ENCODE assay signal across 18 cellular contexts in the genomic region with DNA sequence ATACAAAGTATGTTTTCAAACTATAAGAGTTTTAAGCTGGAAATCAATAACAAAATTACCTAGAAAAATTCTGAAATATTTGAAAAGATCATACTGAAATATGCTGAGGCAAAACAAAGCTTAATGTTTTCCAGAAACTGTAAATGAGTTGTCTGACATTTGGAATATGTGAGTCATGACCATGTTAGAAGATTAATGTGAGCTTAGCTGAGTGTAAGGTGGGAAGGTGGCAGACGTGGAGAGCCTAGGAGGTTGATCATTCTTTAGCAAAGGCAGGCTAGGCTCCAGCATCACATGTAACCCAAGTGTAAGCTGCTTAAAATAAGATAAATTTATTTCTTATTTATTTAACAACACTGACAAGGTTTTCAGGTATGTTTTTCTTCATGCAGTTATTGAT.
"Had no signal": no experiment of that assay in that cellular context is flagged by ENCODE, and none has a peak within 500 bp of the region (broad histone marks: within the 10 kb centered on the region; RNA-seq: fewer than 3 reads in every experiment).

No MANE protein-coding gene starts in this region.

- H3K4me1 Mint-ChIP-seq: memory B cell; stimulated activated naive B cell treated with anti-CD40 and anti-IgM and Interleukin-4, amounts not matched to agents 10 μg/mL and 1 μg/mL and 100 μg/mL, for 72 hours; T-cell had no signal

- DNase-seq: activated CD4-positive, alpha-beta T cell treated with anti-CD3 and anti-CD28 coated beads for 1 hour; activated CD4-positive, alpha-beta T cell treated with anti-CD3 and anti-CD28 coated beads, Interleukin-2, amount 50 U/mL, for 48 hours; activated T-cell treated with anti-CD3 and anti-CD28 coated beads, Interleukin-2, amount 50 U/mL, for 72 hours; adrenal gland; esophagus squamous epithelium; left ventricle myocardium inferior; nucleus accumbens; psoas muscle; sigmoid colon; stimulated activated CD4-positive, alpha-beta T cell treated with anti-CD3 and anti-CD28 coated beads, Interleukin-2, amount 100 ng/mL, for 24 hours; stimulated activated naive B cell treated with anti-CD40 and anti-IgM and Interleukin-4, amounts not matched to agents 10 μg/mL and 1 μg/mL and 100 μg/mL, for 72 hours; T-cell; T1000; upper lobe of left lung had no signal

- H3K4me1 ChIP-seq: adrenal gland, breast epithelium, esophagus squamous epithelium, left ventricle myocardium inferior, psoas muscle, sigmoid colon, suprapubic skin, upper lobe of left lung had no signal

- H3K27ac Mint-ChIP-seq: memory B cell; natural killer cell treated with Interleukin-12 subunit alpha and Interleukin-12 subunit beta and Interleukin-15 and Interleukin-18, amount 100 ng/mL, for 72 hours; stimulated activated naive B cell treated with anti-CD40 and anti-IgM and Interleukin-4, amounts not matched to agents 10 μg/mL and 1 μg/mL and 100 μg/mL, for 72 hours; T-cell had no signal

- H3K36me3 ChIP-seq: adrenal gland, breast epithelium, esophagus squamous epithelium, left ventricle myocardium inferior, sigmoid colon, suprapubic skin, upper lobe of left lung had no signal

- H3K4me3 ChIP-seq: adrenal gland, breast epithelium, esophagus squamous epithelium, left ventricle myocardium inferior, psoas muscle, sigmoid colon, suprapubic skin, upper lobe of left lung had no signal

- H3K36me3 Mint-ChIP-seq: natural killer cell treated with Interleukin-12 subunit alpha and Interleukin-12 subunit beta and Interleukin-15 and Interleukin-18, amount 100 ng/mL, for 72 hours; stimulated activated naive B cell treated with anti-CD40 and anti-IgM and Interleukin-4, amounts not matched to agents 10 μg/mL and 1 μg/mL and 100 μg/mL, for 72 hours; T-cell had no signal

- H3K27me3 Mint-ChIP-seq: memory B cell; natural killer cell treated with Interleukin-12 subunit alpha and Interleukin-12 subunit beta and Interleukin-15 and Interleukin-18, amount 100 ng/mL, for 72 hours; stimulated activated naive B cell treated with anti-CD40 and anti-IgM and Interleukin-4, amounts not matched to agents 10 μg/mL and 1 μg/mL and 100 μg/mL, for 72 hours; T-cell had no signal

- H3K9me3 ChIP-seq: adrenal gland, esophagus squamous epithelium, psoas muscle, sigmoid colon, suprapubic skin, upper lobe of left lung had no signal

- H3K4me3 Mint-ChIP-seq: activated T-cell treated with anti-CD3 and anti-CD28 coated beads, Interleukin-2, amount 50 U/mL, for 72 hours; memory B cell; natural killer cell treated with Interleukin-12 subunit alpha and Interleukin-12 subunit beta and Interleukin-15 and Interleukin-18, amount 100 ng/mL, for 72 hours; stimulated activated naive B cell treated with anti-CD40 and anti-IgM and Interleukin-4, amounts not matched to agents 10 μg/mL and 1 μg/mL and 100 μg/mL, for 72 hours; T-cell had no signal

- H3K27me3 ChIP-seq: adrenal gland, breast epithelium, esophagus squamous epithelium, sigmoid colon, suprapubic skin, upper lobe of left lung had no signal

- H3K27ac ChIP-seq: adrenal gland, breast epithelium, esophagus squamous epithelium, left ventricle myocardium inferior, psoas muscle, sigmoid colon, suprapubic skin, upper lobe of left lung had no signal
